In the genomic region with DNA sequence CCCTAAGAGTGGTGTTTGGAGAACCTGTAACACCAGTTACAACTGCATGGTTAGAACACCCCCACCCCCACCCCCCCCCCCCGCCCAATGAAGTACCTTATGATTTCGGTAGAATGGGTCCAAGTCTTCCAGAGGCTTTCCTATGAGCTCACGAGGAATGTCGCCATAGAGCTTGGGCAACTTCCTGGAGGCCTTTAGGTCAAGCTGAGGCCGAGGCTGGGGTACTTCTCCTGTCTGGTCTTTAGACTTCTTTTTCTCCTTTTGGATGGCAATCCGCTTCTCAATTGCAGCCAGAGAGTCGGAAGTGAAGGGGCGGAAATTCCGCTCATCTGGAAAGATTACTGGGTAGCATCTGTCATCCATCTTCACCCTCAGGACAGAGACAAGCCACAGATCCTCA, we compare ENCODE assay signal across 18 cellular contexts.
DNase-seq lines count a peak whose midpoint lies in the region; ATAC-seq and TF ChIP-seq lines count a peak whose summit lies in the region.
"Had no signal": no experiment of that assay in that cellular context is flagged by ENCODE, and none has a peak within 500 bp of the region (broad histone marks: within the 10 kb centered on the region; RNA-seq: fewer than 3 reads in every experiment).

No MANE protein-coding gene starts in this region.

- H3K27ac Mint-ChIP-seq in CD14-positive monocyte: peak overlapping the region in 4 of 7 donors; percentile 25 to 71 (median 47)
- H3K27ac Mint-ChIP-seq in dendritic cell treated with granulocyte-macrophage colony-stimulating factor and Interleukin-4, amounts not matched to agents 40 ng/mL and 50 ng/mL, for 4 days: peak overlapping the region; percentile 81
- H3K27ac Mint-ChIP-seq: B cell; CD4-positive, alpha-beta T cell had no signal

- H3K4me1 ChIP-seq in upper lobe of right lung: no peaks in the 10 kb centered on the region
- H3K4me1 ChIP-seq in esophagus muscularis mucosa: no peaks in the 10 kb centered on the region
- no peaks in the 10 kb centered on the region for H3K4me1 ChIP-seq in left ventricle myocardium inferior
- H3K4me1 ChIP-seq: BLaER1 had no signal

- no CpG with 5 or more reads among the region's 9 CpGs for WGBS in esophagus muscularis mucosa

- no peak overlapping the region for H3K4me3 ChIP-seq in upper lobe of right lung
- no peak overlapping the region for H3K4me3 ChIP-seq in esophagus muscularis mucosa
- no peak overlapping the region for H3K4me3 ChIP-seq in left ventricle myocardium inferior
- H3K4me3 ChIP-seq: BLaER1, GM23248 had no signal

- no peaks in the 10 kb centered on the region for H3K36me3 ChIP-seq in upper lobe of right lung
- H3K36me3 ChIP-seq in esophagus muscularis mucosa: no peaks in the 10 kb centered on the region
- H3K36me3 ChIP-seq in left ventricle myocardium inferior: no peaks in the 10 kb centered on the region
- H3K36me3 ChIP-seq: BLaER1 had no signal

- H3K27ac ChIP-seq in upper lobe of right lung: no peak overlapping the region
- no peak overlapping the region for H3K27ac ChIP-seq in esophagus muscularis mucosa (replicated peaks in 1 of 4)
- H3K27ac ChIP-seq in left ventricle myocardium inferior (replicated peaks): no peak overlapping the region
- H3K27ac ChIP-seq: 22Rv1, BLaER1, C4-2B, GM23248 had no signal

- TF ChIP-seq CTCF in CD14-positive monocyte (IDR thresholded peaks at IDR 0.05) (no peak), upper lobe of right lung (IDR thresholded peaks at IDR 0.05) (no peak), esophagus muscularis mucosa (IDR thresholded peaks at IDR 0.05) (no peak), left ventricle myocardium inferior (IDR thresholded peaks at IDR 0.05; ENCODE audit: borderline replicate concordance) (no peak)

- no peak for TF ChIP-seq POLR2A in esophagus muscularis mucosa (IDR thresholded peaks at IDR 0.05; ENCODE audit: low read depth)

- DNase-seq in CD14-positive monocyte (ENCODE audit: low spot score) (no peak), SKM-1 treated with dmso at 0.1 percent for 144 hours (lab: John Stamatoyannopoulos, UW; ENCODE audit: unreplicated experiment) (peak; percentile 36), upper lobe of right lung (no peak), esophagus muscularis mucosa (ENCODE audit: extremely low spot score) (no peak), left ventricle myocardium inferior (no peak)
- no peak for DNase-seq in stimulated activated CD4-positive, alpha-beta T cell treated with anti-CD3 and anti-CD28 coated beads, Interleukin-4, amount 100 ng/mL, for 1 hour
- DNase-seq: Calu3; CD4-positive, alpha-beta T cell; COR-L47; DND-41; GM23248; H7; HCEC 1CT had no signal

- peaks cover 0 to 5% (median 0%) of the 10 kb centered on the region in 7 donors for H3K9me3 Mint-ChIP-seq in CD14-positive monocyte
- H3K9me3 Mint-ChIP-seq in dendritic cell treated with granulocyte-macrophage colony-stimulating factor and Interleukin-4, amounts not matched to agents 40 ng/mL and 50 ng/mL, for 4 days: no peaks in the 10 kb centered on the region
- H3K9me3 Mint-ChIP-seq: CD4-positive, alpha-beta T cell had no signal

- ATAC-seq in upper lobe of right lung: peak; percentile 54

- peak overlapping the region; percentile 34 to 59 for H3K4me3 Mint-ChIP-seq in CD14-positive monocyte
- no peak overlapping the region for H3K4me3 Mint-ChIP-seq in dendritic cell treated with granulocyte-macrophage colony-stimulating factor and Interleukin-4, amounts not matched to agents 40 ng/mL and 50 ng/mL, for 4 days
- H3K4me3 Mint-ChIP-seq: B cell; CD4-positive, alpha-beta T cell had no signal

- H3K27me3 ChIP-seq in upper lobe of right lung (no peaks in the 10 kb centered on the region), esophagus muscularis mucosa (no peaks in the 10 kb centered on the region), left ventricle myocardium inferior (ENCODE audit: low read depth) (no peaks in the 10 kb centered on the region)
- H3K27me3 ChIP-seq: BLaER1 had no signal

- H3K4me1 Mint-ChIP-seq in CD14-positive monocyte: peaks cover 8% of the 10 kb centered on the region
- H3K4me1 Mint-ChIP-seq in dendritic cell treated with granulocyte-macrophage colony-stimulating factor and Interleukin-4, amounts not matched to agents 40 ng/mL and 50 ng/mL, for 4 days (ENCODE audit: low read depth): peaks cover 9% of the 10 kb centered on the region
- H3K4me1 Mint-ChIP-seq: B cell had no signal

- H3K36me3 Mint-ChIP-seq in CD14-positive monocyte: no peaks in the 10 kb centered on the region
- no peaks in the 10 kb centered on the region for H3K36me3 Mint-ChIP-seq in dendritic cell treated with granulocyte-macrophage colony-stimulating factor and Interleukin-4, amounts not matched to agents 40 ng/mL and 50 ng/mL, for 4 days (ENCODE audit: low read depth)

- H3K9me3 ChIP-seq in upper lobe of right lung (no peaks in the 10 kb centered on the region), esophagus muscularis mucosa (no peaks in the 10 kb centered on the region), left ventricle myocardium inferior (replicated peaks) (no peaks in the 10 kb centered on the region)

- no peak for TF ChIP-seq EP300 in esophagus muscularis mucosa (IDR thresholded peaks at IDR 0.05)

- intact Hi-C loops in CD14-positive monocyte (cut with micrococcal nuclease): no loop called here
- intact Hi-C loops in dendritic cell treated with granulocyte-macrophage colony-stimulating factor and Interleukin-4, amounts not matched to agents 40 ng/mL and 50 ng/mL, for 4 days (cut with micrococcal nuclease): no loop called here
- intact Hi-C loops in upper lobe of right lung (cut with DNase I): no loop called here
- intact Hi-C loops in esophagus muscularis mucosa (cut with DNase I): no loop called here
- intact Hi-C loops in left ventricle myocardium inferior (cut with micrococcal nuclease): no loop called here

- H3K27me3 Mint-ChIP-seq in CD14-positive monocyte (ENCODE audit: low read depth in 3 of 3): peaks cover 0 to 2% (median 1%) of the 10 kb centered on the region in 3 donors
- no peaks in the 10 kb centered on the region for H3K27me3 Mint-ChIP-seq in dendritic cell treated with granulocyte-macrophage colony-stimulating factor and Interleukin-4, amounts not matched to agents 40 ng/mL and 50 ng/mL, for 4 days
